Comparison of ENCODE assay signal across 17 cellular contexts in genomic region chr11:111123463-111124398, GRCh38.
DNase-seq lines count a peak whose midpoint lies in the region; ATAC-seq, FAIRE-seq and TF ChIP-seq lines count a peak whose summit lies in the region.
"Had no signal": no experiment of that assay in that cellular context is flagged by ENCODE, and none has a peak within 500 bp of the region (broad histone marks: within the 10 kb centered on the region; RNA-seq: fewer than 3 reads in every experiment).

No MANE protein-coding gene starts in this region.

- intact Hi-C loops in breast epithelium (cut with DNase I; ENCODE audit: low total_unique reads), result no loop called here

- no peaks in the 10 kb centered on the region for H3K4me1 ChIP-seq in breast epithelium
- H3K4me1 ChIP-seq: right lobe of liver, transverse colon had no signal

- H3K27ac ChIP-seq in breast epithelium, result no peak overlapping the region
- H3K27ac ChIP-seq: right lobe of liver, transverse colon had no signal

- FAIRE-seq in GM12892 (lab: Jason Lieb, UNC), result peak; percentile 87
- FAIRE-seq: frontal cortex had no signal

- H3K36me3 ChIP-seq in breast epithelium, result no peaks in the 10 kb centered on the region
- H3K36me3 ChIP-seq: right lobe of liver, transverse colon had no signal

- peak; percentile 62 for ATAC-seq in GM19395 (IDR thresholded peaks at IDR 0.05; ENCODE audit: unreplicated experiment)
- peak; percentile 61 for ATAC-seq in HG03039 (IDR thresholded peaks at IDR 0.05; ENCODE audit: unreplicated experiment)
- ATAC-seq in HG03159 (IDR thresholded peaks at IDR 0.05; ENCODE audit: unreplicated experiment), result no peak
- ATAC-seq: activated CD4-positive, alpha-beta T cell treated with anti-CD3 and anti-CD28 coated beads for 36 hours; activated naive CD4-positive, alpha-beta T cell treated with anti-CD3 and anti-CD28 coated beads, Interleukin-2, amount 50 U/mL, for 72 hours; right lobe of liver had no signal

- TF ChIP-seq POLR2A in GM12892 (IDR thresholded peaks at IDR 0.05; ENCODE audit: low read depth, low read length) (no peak), breast epithelium (IDR thresholded peaks at IDR 0.05) (no peak)

- TF ChIP-seq CTCF in epithelial cell of esophagus (IDR thresholded peaks at IDR 0.05; ENCODE audit: insufficient read depth, low read depth, low read length, missing control alignments), result no peak
- TF ChIP-seq CTCF in breast epithelium (IDR thresholded peaks at IDR 0.05), result no peak

- no peaks in the 10 kb centered on the region for H3K9me3 ChIP-seq in breast epithelium
- H3K9me3 ChIP-seq: right lobe of liver, transverse colon had no signal

- H3K27me3 ChIP-seq in breast epithelium, result no peaks in the 10 kb centered on the region
- H3K27me3 ChIP-seq: right lobe of liver, transverse colon had no signal

- DNase-seq in GM12892 (ENCODE audit: insufficient read length), result no peak
- DNase-seq in epithelial cell of esophagus (ENCODE audit: low read depth), result peak; percentile 48
- DNase-seq in breast epithelium (ENCODE audit: low spot score in 2 of 2), result no peak
- DNase-seq in GF-D8 (lab: John Stamatoyannopoulos, UW), result no peak
- no peak for DNase-seq in putamen (ENCODE audit: low spot score)
- DNase-seq: activated CD4-positive, alpha-beta T cell treated with anti-CD3 and anti-CD28 coated beads for 36 hours; effector memory CD4-positive, alpha-beta T cell; mammary epithelial cell; MV-4-11; right lobe of liver; stimulated activated CD4-positive, alpha-beta T cell treated with anti-CD3 and anti-CD28 coated beads, Interleukin-1b, Interleukin-23, amount 100 ng/mL, for 48 hours; transverse colon had no signal

- H3K4me3 ChIP-seq in epithelial cell of esophagus (ENCODE audit: low read length), result no peak overlapping the region
- H3K4me3 ChIP-seq in breast epithelium, result no peak overlapping the region
- H3K4me3 ChIP-seq: right lobe of liver, transverse colon had no signal
